ENCODE assay signal across 27 cellular contexts in the genomic region with DNA sequence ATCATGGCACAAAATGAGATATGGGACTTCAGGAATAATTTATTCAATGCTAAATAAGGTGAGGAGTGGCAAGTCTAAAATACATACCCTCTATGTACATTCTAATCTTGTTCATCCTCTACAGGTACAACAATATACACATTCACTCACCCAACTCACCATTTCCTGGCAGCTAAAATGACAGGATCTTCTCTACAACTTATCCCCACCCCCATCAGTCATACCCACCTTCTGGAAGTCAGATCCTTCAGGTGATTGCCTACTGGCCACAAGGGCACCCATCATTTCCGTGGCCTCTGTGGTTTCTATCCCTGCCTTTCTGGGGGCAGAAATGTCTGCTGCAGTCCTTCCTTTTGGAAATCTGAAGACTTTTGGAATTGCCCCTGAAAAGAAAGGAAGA. TPM values are rescaled to one million over a fixed set of nuclear protein-coding genes. Genes with fewer than 3 reads are reported as not detected.
"Had no signal": no experiment of that assay in that cellular context is flagged by ENCODE, and none has a peak within 500 bp of the region (broad histone marks: within the 10 kb centered on the region; RNA-seq: fewer than 3 reads in every experiment).

No MANE protein-coding gene starts in this region.

- H3K9ac ChIP-seq: parathyroid adenoma had no signal

- H3K36me3 ChIP-seq: gastrocnemius medialis had no signal

- H3K27ac ChIP-seq: dorsolateral prefrontal cortex, esophagus squamous epithelium, gastrocnemius medialis, heart left ventricle, parathyroid adenoma, suprapubic skin, tibial nerve had no signal

- H3K79me2 ChIP-seq: parathyroid adenoma had no signal

- H3K4me1 ChIP-seq: parathyroid adenoma, suprapubic skin had no signal

- DNase-seq: activated B cell treated with CpG ODN at 0.5 μM for 24 hours; activated CD4-positive, alpha-beta T cell treated with anti-CD3 and anti-CD28 coated beads for 4 hours; activated CD8-positive, alpha-beta memory T cell treated with anti-CD3 and anti-CD28 coated beads, Interleukin-2, amount 10 ng/mL, durations not matched to agents 7 days and 5 days; activated CD8-positive, alpha-beta T cell treated with anti-CD3 and anti-CD28 coated beads for 36 hours; activated gamma-delta T cell; activated naive CD8-positive, alpha-beta T cell treated with anti-CD3 and anti-CD28 coated beads for 36 hours; activated T-cell treated with anti-CD3 and anti-CD28 coated beads for 4 hours; central memory CD4-positive, alpha-beta T cell; dorsolateral prefrontal cortex; endodermal cell; esophagus squamous epithelium; gastrocnemius medialis; heart left ventricle; islet precursor cell; left colon; nephron progenitor cell; nucleus accumbens; right cardiac atrium; stimulated activated naive CD8-positive, alpha-beta T cell treated with anti-CD3 and anti-CD28 coated beads, Interleukin-15, amount 100 ng/mL, for 72 hours had no signal

- H3K4me3 Mint-ChIP-seq: activated B cell treated with CpG ODN at 0.5 μM for 24 hours; activated CD8-positive, alpha-beta memory T cell treated with anti-CD3 and anti-CD28 coated beads, Interleukin-2, amount 10 ng/mL, durations not matched to agents 7 days and 5 days; activated CD8-positive, alpha-beta T cell treated with anti-CD3 and anti-CD28 coated beads for 36 hours; activated naive CD8-positive, alpha-beta T cell treated with anti-CD3 and anti-CD28 coated beads for 36 hours; endodermal cell; memory B cell; nephron progenitor cell; stimulated activated naive CD8-positive, alpha-beta T cell treated with anti-CD3 and anti-CD28 coated beads, Interleukin-15, amount 100 ng/mL, for 72 hours; T-helper 1 cell treated with Interleukin-12 subunit alpha and Interleukin-12 subunit beta and Interleukin-4 antibody, amounts not matched to agents 30 μg/mL and 1 μg/mL, for 36 hours had no signal

- H3K27me3 Mint-ChIP-seq: activated B cell treated with CpG ODN at 0.5 μM for 24 hours; activated CD8-positive, alpha-beta memory T cell treated with anti-CD3 and anti-CD28 coated beads, Interleukin-2, amount 10 ng/mL, durations not matched to agents 7 days and 5 days; activated CD8-positive, alpha-beta T cell treated with anti-CD3 and anti-CD28 coated beads for 36 hours; activated naive CD8-positive, alpha-beta T cell treated with anti-CD3 and anti-CD28 coated beads for 36 hours; memory B cell; stimulated activated naive CD8-positive, alpha-beta T cell treated with anti-CD3 and anti-CD28 coated beads, Interleukin-15, amount 100 ng/mL, for 72 hours had no signal

- H3K27me3 ChIP-seq: dorsolateral prefrontal cortex, esophagus squamous epithelium, gastrocnemius medialis, heart left ventricle, suprapubic skin, tibial nerve had no signal

- H3K36me3 Mint-ChIP-seq: activated CD8-positive, alpha-beta memory T cell treated with anti-CD3 and anti-CD28 coated beads, Interleukin-2, amount 10 ng/mL, durations not matched to agents 7 days and 5 days; activated naive CD8-positive, alpha-beta T cell treated with anti-CD3 and anti-CD28 coated beads for 36 hours had no signal

- H3K9me3 Mint-ChIP-seq: activated B cell treated with CpG ODN at 0.5 μM for 24 hours; activated CD8-positive, alpha-beta T cell treated with anti-CD3 and anti-CD28 coated beads for 36 hours; activated naive CD8-positive, alpha-beta T cell treated with anti-CD3 and anti-CD28 coated beads for 36 hours; endodermal cell; memory B cell; nephron progenitor cell; stimulated activated naive CD8-positive, alpha-beta T cell treated with anti-CD3 and anti-CD28 coated beads, Interleukin-15, amount 100 ng/mL, for 72 hours; T-helper 1 cell treated with Interleukin-12 subunit alpha and Interleukin-12 subunit beta and Interleukin-4 antibody, amounts not matched to agents 30 μg/mL and 1 μg/mL, for 36 hours had no signal

- H3K27ac Mint-ChIP-seq: activated B cell treated with CpG ODN at 0.5 μM for 24 hours; activated CD8-positive, alpha-beta memory T cell treated with anti-CD3 and anti-CD28 coated beads, Interleukin-2, amount 10 ng/mL, durations not matched to agents 7 days and 5 days; activated CD8-positive, alpha-beta T cell treated with anti-CD3 and anti-CD28 coated beads for 36 hours; activated naive CD8-positive, alpha-beta T cell treated with anti-CD3 and anti-CD28 coated beads for 36 hours; endodermal cell; memory B cell; nephron progenitor cell; stimulated activated naive CD8-positive, alpha-beta T cell treated with anti-CD3 and anti-CD28 coated beads, Interleukin-15, amount 100 ng/mL, for 72 hours; T-helper 1 cell treated with Interleukin-12 subunit alpha and Interleukin-12 subunit beta and Interleukin-4 antibody, amounts not matched to agents 30 μg/mL and 1 μg/mL, for 36 hours had no signal

- ATAC-seq: activated CD8-positive, alpha-beta memory T cell treated with anti-CD3 and anti-CD28 coated beads, Interleukin-2, amount 10 ng/mL, durations not matched to agents 7 days and 5 days; activated CD8-positive, alpha-beta T cell treated with anti-CD3 and anti-CD28 coated beads for 36 hours; gastrocnemius medialis; heart left ventricle; left colon; right cardiac atrium; stimulated activated naive CD8-positive, alpha-beta T cell treated with anti-CD3 and anti-CD28 coated beads, Interleukin-15, amount 100 ng/mL, for 72 hours had no signal

- H2AFZ ChIP-seq: parathyroid adenoma had no signal

- H3K9me3 ChIP-seq: esophagus squamous epithelium, gastrocnemius medialis, heart left ventricle, suprapubic skin, tibial nerve had no signal

- H3K4me3 ChIP-seq: dorsolateral prefrontal cortex, esophagus squamous epithelium, gastrocnemius medialis, heart left ventricle, suprapubic skin, tibial nerve had no signal

RNA-seq across cellular contexts. Expression of a gene that starts 22.8 kb away (rescaled TPM):
- total RNA-seq: astrocyte, pulmonary artery endothelial cell had no signal

RNA-seq across cellular contexts. Expression of a gene that starts 33.4 kb away (rescaled TPM):
- total RNA-seq: activated B cell treated with CpG ODN at 0.5 μM for 24 hours; activated CD8-positive, alpha-beta memory T cell treated with anti-CD3 and anti-CD28 coated beads, Interleukin-2, amount 10 ng/mL, durations not matched to agents 7 days and 5 days; activated CD8-positive, alpha-beta T cell treated with anti-CD3 and anti-CD28 coated beads for 36 hours; activated naive CD8-positive, alpha-beta T cell treated with anti-CD3 and anti-CD28 coated beads for 36 hours; astrocyte; endodermal cell; esophagus squamous epithelium; left colon; lower leg skin; pulmonary artery endothelial cell; right cardiac atrium; suprapubic skin; tibial nerve had no signal
